In the genomic region with DNA sequence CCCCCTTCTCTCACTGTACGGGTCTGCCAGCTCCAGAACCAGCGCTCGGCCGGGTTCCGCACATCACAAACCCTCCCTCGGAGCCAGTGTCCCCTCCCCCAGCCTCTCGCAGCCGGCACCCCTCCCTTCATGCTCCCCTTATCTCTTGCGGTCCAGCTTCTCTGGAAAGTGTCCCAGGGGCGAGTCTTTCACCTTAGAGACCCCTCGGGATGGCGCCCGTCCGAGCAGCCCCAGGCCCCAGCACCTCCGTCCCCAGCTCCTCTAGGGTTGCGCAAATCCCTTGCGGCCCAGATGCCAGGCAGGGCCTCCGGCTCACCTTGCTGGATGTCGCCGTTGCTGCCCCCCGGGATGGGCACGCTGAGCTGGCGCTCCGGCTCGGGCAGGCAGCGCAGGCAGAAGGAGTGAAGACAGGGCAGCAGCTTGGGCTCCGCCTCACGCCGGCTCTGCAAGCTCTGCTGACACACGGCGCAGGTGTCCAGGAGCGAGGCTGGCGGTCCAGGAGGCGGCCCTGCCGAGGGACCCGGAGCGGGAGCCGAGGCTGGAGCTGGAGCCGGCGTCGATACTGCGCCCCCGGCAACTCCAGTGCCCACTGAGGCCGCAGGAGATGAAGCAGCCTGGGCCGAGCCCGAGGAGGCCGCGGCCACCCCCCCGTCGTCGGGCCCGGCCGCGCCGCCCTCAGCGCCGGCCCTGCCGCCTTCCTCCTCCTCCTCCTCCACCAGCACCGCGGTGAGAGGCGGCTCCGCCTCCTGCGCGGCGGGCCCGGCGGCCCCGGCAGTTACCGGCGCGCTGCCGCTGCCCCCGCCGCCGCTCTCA, we compare ENCODE assay signal across 8 cellular contexts. TPM values are rescaled to one million over a fixed set of nuclear protein-coding genes. Genes with fewer than 3 reads are reported as not detected.
A peak's percentile ranks its signal among the peaks of the same experiment; 100 is the strongest.
DNase-seq lines count a peak whose midpoint lies in the region; ATAC-seq and TF ChIP-seq lines count a peak whose summit lies in the region.

No MANE protein-coding gene starts in this region.

- H3K27ac Mint-ChIP-seq in CD8-positive, alpha-beta T cell: peak overlapping the region; percentile 99

- WGBS in adrenal gland, 4 donors: 0% methylated on average over 24 to 75 of the region's 75 CpGs
- 2% methylated on average over 61 of the region's 75 CpGs for WGBS in hepatocyte (ENCODE audit: low lambda C conversion rate, missing lambda C conversion rate)

- H3K27me3 ChIP-seq in CD8-positive, alpha-beta T cell (ENCODE audit: insufficient read depth, low read length): no peaks in the 10 kb centered on the region
- H3K27me3 ChIP-seq in adrenal gland: no peaks in the 10 kb centered on the region
- H3K27me3 ChIP-seq in hepatocyte: no peaks in the 10 kb centered on the region

- peaks cover 40% of the 10 kb centered on the region for H3K4me1 ChIP-seq in CD8-positive, alpha-beta T cell (ENCODE audit: insufficient read depth, low read length)
- H3K4me1 ChIP-seq in adrenal gland (replicated peaks in 1 of 2) (peaks cover 6 to 35% of the 10 kb centered on the region in 2 donors), hepatocyte (ENCODE audit: insufficient read depth) (peaks cover 25% of the 10 kb centered on the region)

- peak; percentile 4 to 72 (median 43) for DNase-seq in CD8-positive, alpha-beta T cell
- peak; percentile 23 for DNase-seq in SK-N-DZ (ENCODE audit: low spot score)
- peak; percentile 49 to 70 (median 61) for DNase-seq in adrenal gland
- peak; percentile 66 for DNase-seq in hepatocyte (ENCODE audit: low spot score)
- no peak for DNase-seq in retinal pigment epithelial cell (ENCODE audit: low read depth)
- DNase-seq in NCI-H2107 treated with DMSO at 0.1 percent for 48 hours (lab: John Stamatoyannopoulos, UW; ENCODE audit: unreplicated experiment): no peak

- H3K36me3 Mint-ChIP-seq in CD8-positive, alpha-beta T cell: peaks cover 27% of the 10 kb centered on the region

- no peaks in the 10 kb centered on the region for H3K9me3 ChIP-seq in CD8-positive, alpha-beta T cell (ENCODE audit: low read length)
- H3K9me3 ChIP-seq in adrenal gland (replicated peaks in 1 of 3) (no peaks in the 10 kb centered on the region), hepatocyte (ENCODE audit: low read depth) (no peaks in the 10 kb centered on the region)

- H3K9me2 ChIP-seq in hepatocyte (replicated peaks; ENCODE audit: insufficient read depth): no peaks in the 10 kb centered on the region

- peak overlapping the region; percentile 100 for H3K27ac ChIP-seq in CD8-positive, alpha-beta T cell (ENCODE audit: low read depth, low read length)
- H3K27ac ChIP-seq in adrenal gland (peak overlapping the region in 4 of 5 donors; percentile 96 to 99 (median 98)), hepatocyte (peak overlapping the region; percentile 98)

- peak overlapping the region; percentile 96 for H3K4me3 Mint-ChIP-seq in CD8-positive, alpha-beta T cell

- peaks cover 50% of the 10 kb centered on the region for H4K20me1 ChIP-seq in hepatocyte (ENCODE audit: insufficient read depth, poor library complexity, severe bottlenecking)

- H3K4me1 Mint-ChIP-seq in CD8-positive, alpha-beta T cell (ENCODE audit: low read depth): peaks cover 59% of the 10 kb centered on the region

- H3K4me2 ChIP-seq in hepatocyte: peak overlapping the region; percentile 95

- POLR2A ChIA-PET in CD8-positive, alpha-beta T cell (lab: Charles Lee): interaction anchor here (0.7 to 2.7 kb wide), 17 partner anchors 10 to 1554 kb away, joined by 3 to 16 read pairs (median 4); a partner anchor contains a TSS

- CTCF ChIA-PET in CD8-positive, alpha-beta T cell (lab: Charles Lee): interaction anchor here (0.8 to 1.1 kb wide), 3 partner anchors 69 to 247 kb away, joined by 3 to 4 read pairs (median 3); a partner anchor contains a TSS

- TF ChIP-seq CTCF in CD8-positive, alpha-beta T cell (IDR thresholded peaks at IDR 0.05): no peak
- TF ChIP-seq CTCF in adrenal gland (IDR thresholded peaks at IDR 0.05): no peak
- TF ChIP-seq CTCF in hepatocyte (IDR thresholded peaks at IDR 0.05; ENCODE audit: poor library complexity): no peak
- TF ChIP-seq CTCF in retinal pigment epithelial cell (conservative IDR thresholded peaks at IDR 0.05; ENCODE audit: low read depth, low read length): no peak

- H2AFZ ChIP-seq in hepatocyte: peak overlapping the region; percentile 68

- H3K9me3 Mint-ChIP-seq in CD8-positive, alpha-beta T cell: no peaks in the 10 kb centered on the region

- ATAC-seq in CD8-positive, alpha-beta T cell: peak; percentile 55
- peak; percentile 59 for ATAC-seq in GM19452 (IDR thresholded peaks at IDR 0.05; ENCODE audit: unreplicated experiment)
- peak; percentile 37 for ATAC-seq in HG03469 (IDR thresholded peaks at IDR 0.05; ENCODE audit: unreplicated experiment)

- TF ChIP-seq POLR2A in adrenal gland (IDR thresholded peaks at IDR 0.05): no peak

- intact Hi-C loops in CD8-positive, alpha-beta T cell (cut with DNase I, micrococcal nuclease): loop anchor here (1.0 to 10.0 kb wide), 18 partner anchors 46 to 1556 kb away; a partner anchor contains a TSS
- intact Hi-C loops in adrenal gland (cut with DNase I): loop anchor here in 1 of 2 donors (5.0 to 10.0 kb wide), 2 partner anchors 66 to 163 kb away; no protein-coding TSS in a partner anchor

- H3K36me3 ChIP-seq in CD8-positive, alpha-beta T cell (ENCODE audit: insufficient read depth, low read length): no peaks in the 10 kb centered on the region
- H3K36me3 ChIP-seq in adrenal gland (replicated peaks in 1 of 2) (no peaks in the 10 kb centered on the region), hepatocyte (replicated peaks; ENCODE audit: insufficient read depth, low read depth) (no peaks in the 10 kb centered on the region)

- peaks cover 57% of the 10 kb centered on the region for H3K79me2 ChIP-seq in hepatocyte

- peak overlapping the region; percentile 78 for H3K4me3 ChIP-seq in CD8-positive, alpha-beta T cell (ENCODE audit: low read depth, low read length)
- H3K4me3 ChIP-seq in adrenal gland: peak overlapping the region; percentile 51 to 99 (median 82)
- H3K4me3 ChIP-seq in hepatocyte: peak overlapping the region; percentile 97
- H3K4me3 ChIP-seq in retinal pigment epithelial cell (ENCODE audit: low read length): peak overlapping the region; percentile 94

- no peaks in the 10 kb centered on the region for H3K27me3 Mint-ChIP-seq in CD8-positive, alpha-beta T cell (ENCODE audit: low read depth)

RNA-seq across cellular contexts. Expression of a gene that starts 0.6 kb away (rescaled TPM):
- 10 to 100 TPM; 50.4 to 50.7 TPM for total RNA-seq in CD8-positive, alpha-beta T cell
- polyA plus RNA-seq in SK-N-DZ (2014; cell fraction: cytosol; rRNA removed): 18.7 and 20.4 TPM in 2 replicates
- polyA plus RNA-seq in SK-N-DZ (2014; cell fraction: nucleus; rRNA removed): 25.4 and 26.7 TPM in 2 replicates
- total RNA-seq in adrenal gland (10 to 100 TPM; 18.2 to 46.6 (median 25.8) TPM), hepatocyte (33.3 and 41.1 TPM in 2 replicates)
- polyA plus RNA-seq in adrenal gland (10 to 100 TPM; 13.8 to 28.3 (median 27.0) TPM), hepatocyte (27.5 and 32.9 TPM in 2 replicates)

Comparison
In these comparisons a context has a peak if more than half of its experiments do, and no peak if none do; other contexts are left out.
1. DNase-seq: peak in CD8-positive, alpha-beta T cell (7 of 7), SK-N-DZ (single experiment), adrenal gland (7 of 7) and hepatocyte (single experiment); none in retinal pigment epithelial cell (single experiment) and NCI-H2107 treated with DMSO at 0.1 percent for 48 hours (single experiment).
2. Peak in every context shown above with its lines, with median percentiles within 50 percentile points of each other: ATAC-seq, H3K27ac ChIP-seq and H3K4me3 ChIP-seq.